Comparison of ENCODE assay signal across 24 cellular contexts in genomic region chrX:7972586-7972985, GRCh38. TPM values are rescaled to one million over a fixed set of nuclear protein-coding genes. Genes with fewer than 3 reads are reported as not detected.
"Had no signal": no experiment of that assay in that cellular context is flagged by ENCODE, and none has a peak within 500 bp of the region (broad histone marks: within the 10 kb centered on the region; RNA-seq: fewer than 3 reads in every experiment).

No MANE protein-coding gene starts in this region.

- H3K27me3 ChIP-seq: ascending aorta, breast epithelium, esophagus squamous epithelium, foreskin keratinocyte, left lung, right atrium auricular region, stomach had no signal

- ATAC-seq: foreskin keratinocyte; left lung; stimulated activated effector memory CD8-positive, alpha-beta T cell treated with anti-CD3 and anti-CD28 coated beads, Interleukin-12 subunit alpha, Interleukin-12 subunit beta, amount 100 ng/mL, for 72 hours; T-helper 17 cell had no signal

- H3K4me3 ChIP-seq: ascending aorta, breast epithelium, esophagus squamous epithelium, left lung, right atrium auricular region, stomach had no signal

- DNase-seq: activated CD4-positive, CD25-positive, alpha-beta regulatory T cell treated with anti-CD3 and anti-CD28 coated beads, Interleukin-2, amount 50 U/mL, for 72 hours; activated CD8-positive, alpha-beta memory T cell treated with anti-CD3 and anti-CD28 coated beads for 24 hours; activated CD8-positive, alpha-beta memory T cell treated with anti-CD3 and anti-CD28 coated beads, Interleukin-2, amount 50 U/mL, for 48 hours; activated effector memory CD4-positive, alpha-beta T cell treated with Interleukin-2 at 50 U/mL for 16 hours; activated naive CD4-positive, alpha-beta T cell treated with anti-CD3 and anti-CD28 coated beads, Interleukin-2, amount 10 ng/mL, durations not matched to agents 7 days and 5 days; activated T-cell treated with anti-CD3 and anti-CD28 coated beads, Interleukin-2, amount 50 U/mL, for 48 hours; cerebellar nuclear complex; effector CD8-positive, alpha-beta T cell; esophagus squamous epithelium; foreskin keratinocyte; hypothalamus; left lung; mammary epithelial cell; occipital lobe; posterior cingulate gyrus; stimulated activated CD4-positive, alpha-beta T cell treated with anti-CD3 and anti-CD28 coated beads, Interleukin-4, amount 100 ng/mL, for 24 hours; stomach; T-helper 17 cell had no signal

- H3K27ac ChIP-seq: ascending aorta, breast epithelium, esophagus squamous epithelium, foreskin keratinocyte, left lung, right atrium auricular region, stomach, VCaP had no signal

RNA-seq across cellular contexts. Expression of gene PNPLA4, which starts 45.4 kb away (rescaled TPM):
- total RNA-seq: myocyte had no signal
